9 cellular contexts compared by ENCODE assay signal in genomic region chr17:19249681-19250080, GRCh38. TPM values are rescaled to one million over a fixed set of nuclear protein-coding genes. Genes with fewer than 3 reads are reported as not detected.
DNase-seq lines count a peak whose midpoint lies in the region; ATAC-seq and TF ChIP-seq lines count a peak whose summit lies in the region.
"Had no signal": no experiment of that assay in that cellular context is flagged by ENCODE, and none has a peak within 500 bp of the region (broad histone marks: within the 10 kb centered on the region; RNA-seq: fewer than 3 reads in every experiment).

No MANE protein-coding gene starts in this region.

- no peak overlapping the region for H2AFZ ChIP-seq in parathyroid adenoma

- TF ChIP-seq POLR2A in vagina (IDR thresholded peaks at IDR 0.05) = no peak

- peak; percentile 0 for DNase-seq in activated effector memory CD4-positive, alpha-beta T cell treated with anti-CD3 and anti-CD28 coated beads, Interleukin-2, amount 50 U/mL, for 16 hours
- no peak for DNase-seq in activated effector memory CD4-positive, alpha-beta T cell treated with Interleukin-2 at 50 U/mL for 16 hours
- DNase-seq in Right ventricle myocardium superior = no peak
- no peak for DNase-seq in vagina (ENCODE audit: extremely low spot score in 2 of 2)
- DNase-seq in effector CD8-positive, alpha-beta T cell (lab: John Stamatoyannopoulos, UW) = no peak
- DNase-seq: naive thymus-derived CD4-positive, alpha-beta T cell had no signal

- H3K9me3 ChIP-seq in parathyroid adenoma (ENCODE audit: control insufficient read depth, low read length) = no peaks in the 10 kb centered on the region
- H3K9me3 ChIP-seq in vagina = no peaks in the 10 kb centered on the region

- no peaks in the 10 kb centered on the region for H3K36me3 ChIP-seq in parathyroid adenoma (ENCODE audit: control insufficient read depth, insufficient read depth, low read length)
- no peaks in the 10 kb centered on the region for H3K36me3 ChIP-seq in vagina

- intact Hi-C loops in Right ventricle myocardium superior (cut with DNase I) = no loop called here
- intact Hi-C loops in vagina (cut with DNase I) = no loop called here

- peak; percentile 4 for ATAC-seq in Right ventricle myocardium superior (ENCODE audit: poor library complexity)
- ATAC-seq in HG03196 (IDR thresholded peaks at IDR 0.05; ENCODE audit: unreplicated experiment) = no peak
- ATAC-seq in HG02840 (IDR thresholded peaks at IDR 0.05; ENCODE audit: low FRiP score, unreplicated experiment) = no peak
- ATAC-seq: naive thymus-derived CD4-positive, alpha-beta T cell had no signal

- H3K4me1 ChIP-seq in parathyroid adenoma (peaks cover 53% of the 10 kb centered on the region), vagina (peaks cover 75% of the 10 kb centered on the region)

- TF ChIP-seq CTCF in parathyroid adenoma (IDR thresholded peaks at IDR 0.05) = no peak
- no peak for TF ChIP-seq CTCF in vagina (IDR thresholded peaks at IDR 0.05)

- H3K9ac ChIP-seq in parathyroid adenoma = no peak overlapping the region

- H3K4me3 ChIP-seq in parathyroid adenoma (ENCODE audit: low read depth, low read length) = no peak overlapping the region
- H3K4me3 ChIP-seq in vagina = no peak overlapping the region

- H3K4me2 ChIP-seq in parathyroid adenoma (ENCODE audit: low read length) = no peak overlapping the region

- no peaks in the 10 kb centered on the region for H3K27me3 ChIP-seq in parathyroid adenoma (ENCODE audit: control insufficient read depth, insufficient read depth, low read length)
- no peaks in the 10 kb centered on the region for H3K27me3 ChIP-seq in vagina

- H3K27ac ChIP-seq in parathyroid adenoma (peak overlapping the region; percentile 55), vagina (peak overlapping the region; percentile 84)

- H3K79me2 ChIP-seq in parathyroid adenoma = peaks cover 77% of the 10 kb centered on the region

RNA-seq across cellular contexts. Expression of gene EPN2, which starts 12.5 kb away (rescaled TPM):
- 91.0 TPM for total RNA-seq in Right ventricle myocardium superior
- total RNA-seq in vagina = 65.6 TPM
